ENCODE assay signal across 15 cellular contexts in the genomic region with DNA sequence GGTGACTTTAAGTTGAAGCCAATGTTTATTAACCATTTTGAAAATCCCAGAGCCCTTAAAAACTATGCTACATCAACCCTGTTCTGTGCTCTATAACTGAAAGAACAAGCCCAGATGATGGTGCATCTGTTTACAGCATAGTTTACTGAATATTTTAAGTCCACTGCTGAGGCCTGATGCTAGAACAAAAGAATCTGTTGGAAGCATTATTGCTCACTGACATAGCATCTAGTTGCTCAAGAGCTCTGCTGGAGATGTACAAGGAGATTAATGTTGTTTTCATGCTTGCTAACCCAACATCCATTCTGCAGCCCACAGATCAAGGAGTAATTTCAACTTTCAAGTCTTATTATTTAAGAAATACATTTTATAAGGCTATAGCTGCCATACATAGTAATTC.
DNase-seq lines count a peak whose midpoint lies in the region; ATAC-seq and TF ChIP-seq lines count a peak whose summit lies in the region.
"Had no signal": no experiment of that assay in that cellular context is flagged by ENCODE, and none has a peak within 500 bp of the region (broad histone marks: within the 10 kb centered on the region; RNA-seq: fewer than 3 reads in every experiment).

No MANE protein-coding gene starts in this region.

- H3K4me3 ChIP-seq in GM23248 (no peak overlapping the region), cardiac fibroblast (replicated peaks in 1 of 2; ENCODE audit: low read depth in 2 of 2, low read length in 2 of 2) (no peak overlapping the region), fibroblast of the aortic adventitia (ENCODE audit: low read depth, low read length) (no peak overlapping the region), GM23338 (no peak overlapping the region)

- peaks cover 2% of the 10 kb centered on the region for H3K9me3 Mint-ChIP-seq in activated CD4-positive, alpha-beta T cell treated with anti-CD3 and anti-CD28 coated beads for 36 hours (ENCODE audit: low read depth)
- H3K9me3 Mint-ChIP-seq in GM23338 = no peaks in the 10 kb centered on the region

- no peaks in the 10 kb centered on the region for H3K79me2 ChIP-seq in GM23248 (ENCODE audit: insufficient read depth)
- no peaks in the 10 kb centered on the region for H3K79me2 ChIP-seq in GM23338 (replicated peaks; ENCODE audit: insufficient read depth)

- no peak overlapping the region for H3K9ac ChIP-seq in GM23248

- POLR2A ChIA-PET in activated CD4-positive, alpha-beta T cell treated with anti-CD3 and anti-CD28 coated beads for 36 hours (lab: Charles Lee) = no interaction called here

- H3K36me3 ChIP-seq in GM23248 (ENCODE audit: low read depth) (no peaks in the 10 kb centered on the region), GM23338 (ENCODE audit: insufficient read depth) (no peaks in the 10 kb centered on the region)

- no peak for TF ChIP-seq CTCF in cardiac fibroblast (IDR thresholded peaks at IDR 0.05; ENCODE audit: low read depth, low read length)
- no peak for TF ChIP-seq CTCF in fibroblast of the aortic adventitia (IDR thresholded peaks at IDR 0.05; ENCODE audit: insufficient read depth, low read length)
- TF ChIP-seq CTCF in GM23338 (conservative IDR thresholded peaks at IDR 0.05; ENCODE audit: low read depth in 2 of 2) = no peak

- H3K27me3 ChIP-seq in GM23248 (replicated peaks; ENCODE audit: insufficient read depth) = no peaks in the 10 kb centered on the region
- H3K27me3 ChIP-seq in GM23338 (ENCODE audit: insufficient read depth) = no peaks in the 10 kb centered on the region

- H3K27ac Mint-ChIP-seq in activated CD4-positive, alpha-beta T cell treated with anti-CD3 and anti-CD28 coated beads for 36 hours = no peak overlapping the region
- no peak overlapping the region for H3K27ac Mint-ChIP-seq in GM23338
- H3K27ac Mint-ChIP-seq: B cell; CD4-positive, CD25-positive, alpha-beta regulatory T cell had no signal

- no peak overlapping the region for H3K27ac ChIP-seq in GM23248
- H3K27ac ChIP-seq in GM23338 (ENCODE audit: low read depth) = no peak overlapping the region

- in situ Hi-C loops in GM23248 (cut with MboI) = no loop called here

- H3K4me1 ChIP-seq in GM23248 (ENCODE audit: insufficient read depth) (no peaks in the 10 kb centered on the region), GM23338 (ENCODE audit: insufficient read depth) (no peaks in the 10 kb centered on the region)
- H3K4me1 ChIP-seq: Caco-2 had no signal

- H3K9me3 ChIP-seq in GM23248 (ENCODE audit: low read depth) = no peaks in the 10 kb centered on the region
- H3K9me3 ChIP-seq: Caco-2 had no signal

- no peak overlapping the region for H3K4me3 Mint-ChIP-seq in activated CD4-positive, alpha-beta T cell treated with anti-CD3 and anti-CD28 coated beads for 36 hours
- H3K4me3 Mint-ChIP-seq in GM23338 = no peak overlapping the region
- H3K4me3 Mint-ChIP-seq: B cell; CD4-positive, CD25-positive, alpha-beta regulatory T cell had no signal

- intact Hi-C loops in activated CD4-positive, alpha-beta T cell treated with anti-CD3 and anti-CD28 coated beads for 36 hours (cut with DNase I, micrococcal nuclease) = no loop called here

- H4K20me1 ChIP-seq in GM23248 (ENCODE audit: insufficient read depth) = no peaks in the 10 kb centered on the region
- H4K20me1 ChIP-seq in GM23338 (replicated peaks; ENCODE audit: insufficient read depth) = no peaks in the 10 kb centered on the region

- H3K4me2 ChIP-seq in GM23248 (ENCODE audit: unreplicated experiment) (no peak overlapping the region), GM23338 (no peak overlapping the region)

- H3K27me3 Mint-ChIP-seq in activated CD4-positive, alpha-beta T cell treated with anti-CD3 and anti-CD28 coated beads for 36 hours = no peaks in the 10 kb centered on the region
- H3K27me3 Mint-ChIP-seq in GM23338 (ENCODE audit: insufficient read depth, low read depth, poor library complexity) = peaks cover 4% of the 10 kb centered on the region
- H3K27me3 Mint-ChIP-seq: B cell; CD4-positive, CD25-positive, alpha-beta regulatory T cell had no signal

- H3K9me2 ChIP-seq in GM23248 (ENCODE audit: insufficient read depth) = no peaks in the 10 kb centered on the region
- H3K9me2 ChIP-seq in GM23338 (ENCODE audit: insufficient read depth) = no peaks in the 10 kb centered on the region

- CTCF ChIA-PET in activated CD4-positive, alpha-beta T cell treated with anti-CD3 and anti-CD28 coated beads for 36 hours (lab: Charles Lee) = interaction anchor here (0.6 kb wide), 1 partner anchor 300 kb away, joined by 3 read pairs; no protein-coding TSS in a partner anchor

- H3F3A ChIP-seq in GM23248 (ENCODE audit: insufficient read depth) (no peaks in the 10 kb centered on the region), GM23338 (replicated peaks; ENCODE audit: low read depth) (no peaks in the 10 kb centered on the region)

- no peaks in the 10 kb centered on the region for H3K36me3 Mint-ChIP-seq in activated CD4-positive, alpha-beta T cell treated with anti-CD3 and anti-CD28 coated beads for 36 hours (ENCODE audit: low read depth)
- no peaks in the 10 kb centered on the region for H3K36me3 Mint-ChIP-seq in GM23338 (ENCODE audit: low read depth)
- H3K36me3 Mint-ChIP-seq: CD4-positive, CD25-positive, alpha-beta regulatory T cell had no signal

- no peak for ATAC-seq in activated CD4-positive, alpha-beta T cell treated with anti-CD3 and anti-CD28 coated beads for 36 hours
- ATAC-seq in GM23338 (no peak), GM18868 (IDR thresholded peaks at IDR 0.05; ENCODE audit: unreplicated experiment) (no peak)

- H3K4me1 Mint-ChIP-seq in activated CD4-positive, alpha-beta T cell treated with anti-CD3 and anti-CD28 coated beads for 36 hours = no peaks in the 10 kb centered on the region
- H3K4me1 Mint-ChIP-seq in GM23338 = peaks cover 8% of the 10 kb centered on the region; the same call in 2 of the 3 replicates
- H3K4me1 Mint-ChIP-seq: B cell; CD4-positive, CD25-positive, alpha-beta regulatory T cell had no signal

- DNase-seq in GM23248 (peak; percentile 36), cardiac fibroblast (ENCODE audit: low read depth in 2 of 2) (peak; percentile 20 to 65), fibroblast of the aortic adventitia (ENCODE audit: low read depth) (peak; percentile 30), GM23338 (ENCODE audit: low spot score) (no peak)
- no peak for DNase-seq in activated CD4-positive, alpha-beta T cell treated with anti-CD3 and anti-CD28 coated beads for 36 hours
- no peak for DNase-seq in activated CD8-positive, alpha-beta memory T cell treated with anti-CD3 and anti-CD28 coated beads for 24 hours
- DNase-seq: Caco-2; CD4-positive, CD25-positive, alpha-beta regulatory T cell; DMS153; NCI-H187 treated with DMSO at 0.1 percent for 48 hours; NCI-H446; NCI-H69; SIG-M5 had no signal

- no peak overlapping the region for H2AFZ ChIP-seq in GM23248
- H2AFZ ChIP-seq in GM23338 = no peak overlapping the region

TF ChIP-seq in GM23338, 12 proteins besides CTCF, POLR2A, EP300 and RAD21 (continues in another document):
- TF ChIP-seq STAT1 (IDR thresholded peaks at IDR 0.05; ENCODE audit: unreplicated experiment) (no peak), REST (IDR thresholded peaks at IDR 0.05; ENCODE audit: unreplicated experiment) (no peak), CREB1 (CRISPR knock-in tag; IDR thresholded peaks at IDR 0.05; ENCODE audit: low read depth) (no peak), ETS1 (IDR thresholded peaks at IDR 0.05) (no peak), JUNB (IDR thresholded peaks at IDR 0.05; ENCODE audit: unreplicated experiment) (no peak), NANOG (IDR thresholded peaks at IDR 0.05; ENCODE audit: borderline replicate concordance) (no peak), EZH2phosphoT487 (IDR thresholded peaks at IDR 0.05; ENCODE audit: unreplicated experiment) (no peak), EZH2 (IDR thresholded peaks at IDR 0.05; ENCODE audit: low read depth, unreplicated experiment) (no peak), ZNF331 (CRISPR knock-in tag; IDR thresholded peaks at IDR 0.05; ENCODE audit: low read depth) (no peak), POLR2AphosphoS5 (IDR thresholded peaks at IDR 0.05; ENCODE audit: low read depth) (no peak), ZNF114 (CRISPR knock-in tag; IDR thresholded peaks at IDR 0.05) (no peak)

Comparison
In these comparisons a context has a peak if more than half of its experiments do, and no peak if none do; other contexts are left out.
1. DNase-seq: peak in GM23248 (single experiment), cardiac fibroblast (2 of 2) and fibroblast of the aortic adventitia (single experiment); none in activated CD4-positive, alpha-beta T cell treated with anti-CD3 and anti-CD28 coated beads for 36 hours (single experiment), GM23338 (single experiment) and activated CD8-positive, alpha-beta memory T cell treated with anti-CD3 and anti-CD28 coated beads for 24 hours (single experiment).